Comparison of ENCODE assay signal across 10 cellular contexts in the genomic region with DNA sequence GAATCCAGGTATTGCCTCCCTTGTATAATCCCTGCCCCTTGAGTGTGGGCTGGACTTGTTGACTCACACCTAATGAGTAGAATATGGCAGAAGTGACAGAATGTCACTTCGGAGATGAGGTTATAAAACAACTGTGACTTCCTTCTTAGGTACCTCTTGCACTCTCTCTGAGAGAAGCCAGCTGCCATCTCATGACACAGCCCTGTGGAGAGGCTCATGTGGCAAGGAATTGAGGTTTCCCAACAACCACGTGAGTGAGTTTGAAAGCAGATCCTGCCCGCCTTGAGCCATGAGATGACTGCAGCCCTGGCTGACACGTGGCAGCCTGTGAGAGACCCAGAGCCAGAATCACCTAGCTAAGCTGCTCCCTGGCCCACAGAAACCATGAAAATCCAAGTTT. TPM values are rescaled to one million over a fixed set of nuclear protein-coding genes. Genes with fewer than 3 reads are reported as not detected.
DNase-seq lines count a peak whose midpoint lies in the region; ATAC-seq and TF ChIP-seq lines count a peak whose summit lies in the region.
"Had no signal": no experiment of that assay in that cellular context is flagged by ENCODE, and none has a peak within 500 bp of the region (broad histone marks: within the 10 kb centered on the region; RNA-seq: fewer than 3 reads in every experiment).

No MANE protein-coding gene starts in this region.

- H4K91ac ChIP-seq in neuronal stem cell (ENCODE audit: low read depth, low read length, poor library complexity), result no peak overlapping the region

- intact Hi-C loops in mammary epithelial cell (cut with micrococcal nuclease), result no loop called here

- no peak overlapping the region for H2BK12ac ChIP-seq in neuronal stem cell (ENCODE audit: low read length)

- no peaks in the 10 kb centered on the region for H3K4me1 Mint-ChIP-seq in nephron progenitor cell

- peak; percentile 45 for DNase-seq in M059J (ENCODE audit: low read depth)
- peak; percentile 42 for DNase-seq in mammary epithelial cell
- DNase-seq in neuronal stem cell (ENCODE audit: low spot score), result no peak
- no peak for DNase-seq in nephron progenitor cell
- no peak for DNase-seq in KG1 (lab: John Stamatoyannopoulos, UW)
- no peak for DNase-seq in NCI-H2081 (lab: John Stamatoyannopoulos, UW)

- H3K79me1 ChIP-seq in neuronal stem cell (ENCODE audit: low read depth, low read length), result no peaks in the 10 kb centered on the region

- in situ Hi-C loops in mammary epithelial cell (cut with MboI; ENCODE audit: low sequenced_read_pairs in 2 of 2), result no loop called here

- H3K36me3 ChIP-seq in mammary epithelial cell (ENCODE audit: insufficient read depth, low read length), result no peaks in the 10 kb centered on the region
- no peaks in the 10 kb centered on the region for H3K36me3 ChIP-seq in neuronal stem cell (replicated peaks in 1 of 2; ENCODE audit: control insufficient read depth in 2 of 2, insufficient read depth in 2 of 2, low read length in 2 of 2)

- ATAC-seq in GM18867 (IDR thresholded peaks at IDR 0.05; ENCODE audit: unreplicated experiment) (peak; percentile 61), GM21825 (IDR thresholded peaks at IDR 0.05; ENCODE audit: unreplicated experiment) (no peak)

- WGBS in mammary epithelial cell (ENCODE audit: low coverage, missing lambda C conversion rate), result 55% methylated on average over 4 of the region's 4 CpGs
- no CpG with 5 or more reads among the region's 4 CpGs for WGBS in neuronal stem cell (ENCODE audit: extremely low coverage in 2 of 2, insufficient read length in 2 of 2, insufficient replicate concordance in 1 of 2), 2 donors

- H3K79me2 ChIP-seq in mammary epithelial cell (ENCODE audit: insufficient read depth, low read length), result no peaks in the 10 kb centered on the region

- H3K4me3 Mint-ChIP-seq in nephron progenitor cell, result no peak overlapping the region

- H3K9me3 ChIP-seq in mammary epithelial cell (replicated peaks; ENCODE audit: insufficient read depth, low read length) (no peaks in the 10 kb centered on the region), neuronal stem cell (replicated peaks in 1 of 2; ENCODE audit: control insufficient read depth in 2 of 2, insufficient read depth in 1 of 2, low read depth in 1 of 2, low read length in 2 of 2) (no peaks in the 10 kb centered on the region)

- no peak overlapping the region for H2BK5ac ChIP-seq in neuronal stem cell (ENCODE audit: low read length)

- no peaks in the 10 kb centered on the region for H3K27me3 ChIP-seq in mammary epithelial cell (ENCODE audit: insufficient read depth, low read length)
- H3K27me3 ChIP-seq in neuronal stem cell (ENCODE audit: control insufficient read depth in 3 of 3, insufficient read depth in 3 of 3, low read depth in 1 of 3, low read length in 3 of 3), result peaks cover 0 to 29% (median 0%) of the 10 kb centered on the region in 3 experiments

- no peak overlapping the region for H3K14ac ChIP-seq in neuronal stem cell (ENCODE audit: low read length)

- H3K9me3 Mint-ChIP-seq in nephron progenitor cell, result no peaks in the 10 kb centered on the region

- H2AFZ ChIP-seq in mammary epithelial cell (ENCODE audit: low read depth, low read length) (peak overlapping the region; percentile 22), neuronal stem cell (ENCODE audit: low read length) (peak overlapping the region; percentile 5)

- H3K9ac ChIP-seq in mammary epithelial cell (ENCODE audit: insufficient read depth, low read length), result no peak overlapping the region
- H3K9ac ChIP-seq in neuronal stem cell (ENCODE audit: low read depth, low read length, poor library complexity), result no peak overlapping the region

- H3K27me3 Mint-ChIP-seq in nephron progenitor cell (ENCODE audit: low read depth, poor library complexity), result peaks cover 5% of the 10 kb centered on the region

- H3K4me2 ChIP-seq in mammary epithelial cell (ENCODE audit: insufficient read depth, low read depth, low read length), result no peak overlapping the region
- no peak overlapping the region for H3K4me2 ChIP-seq in neuronal stem cell (ENCODE audit: insufficient read depth, low read length, poor library complexity, severe bottlenecking)

- no peaks in the 10 kb centered on the region for H4K20me1 ChIP-seq in mammary epithelial cell (ENCODE audit: insufficient read depth, low read length)

- no peak overlapping the region for H3K4ac ChIP-seq in neuronal stem cell (ENCODE audit: low read length)

- H4K8ac ChIP-seq in neuronal stem cell (ENCODE audit: low read depth, low read length), result no peak overlapping the region

- H2AK5ac ChIP-seq in neuronal stem cell (ENCODE audit: low read depth, low read length), result no peak overlapping the region

- no peak overlapping the region for H2BK120ac ChIP-seq in neuronal stem cell (ENCODE audit: low read depth, low read length)

- no peaks in the 10 kb centered on the region for H3K4me1 ChIP-seq in mammary epithelial cell (ENCODE audit: insufficient read depth, low read length)
- H3K4me1 ChIP-seq in neuronal stem cell (ENCODE audit: control insufficient read depth in 2 of 2, insufficient read depth in 1 of 2, low read depth in 1 of 2, low read length in 2 of 2), result no peaks in the 10 kb centered on the region

- no peak overlapping the region for H3K27ac Mint-ChIP-seq in nephron progenitor cell

- no peak overlapping the region for H3K18ac ChIP-seq in neuronal stem cell (ENCODE audit: low read length)

- CTCF ChIA-PET in mammary epithelial cell (lab: Charles Lee; ENCODE audit: low non-redundant PET), result no interaction called here

- H3K4me3 ChIP-seq in mammary epithelial cell (replicated peaks in 1 of 3; ENCODE audit: insufficient read depth in 1 of 3, low read depth in 2 of 3, low read length in 3 of 3) (no peak overlapping the region), neuronal stem cell (ENCODE audit: low read length in 2 of 2) (no peak overlapping the region)

- dilution Hi-C loops in mammary epithelial cell (cut with HindIII; ENCODE audit: low sequenced_read_pairs), result no loop called here

- TF ChIP-seq CTCF in mammary epithelial cell (conservative IDR thresholded peaks at IDR 0.05 in 1 of 2, IDR thresholded peaks at IDR 0.05 in 1 of 2; ENCODE audit: extremely low read depth in 1 of 2, insufficient read depth in 1 of 2, low read depth in 1 of 2, low read length in 2 of 2) (no peak), nephron progenitor cell (IDR thresholded peaks at IDR 0.05) (no peak)

- no peak overlapping the region for H3K23ac ChIP-seq in neuronal stem cell (ENCODE audit: low read depth, low read length, poor library complexity)

- H3K27ac ChIP-seq in mammary epithelial cell (ENCODE audit: insufficient read depth, low read depth, low read length) (no peak overlapping the region), neuronal stem cell (replicated peaks; ENCODE audit: low read length) (no peak overlapping the region)

- no peak overlapping the region for H2BK15ac ChIP-seq in neuronal stem cell (ENCODE audit: low read length)

- H3K36me3 Mint-ChIP-seq in nephron progenitor cell (ENCODE audit: low read depth), result no peaks in the 10 kb centered on the region

- BruUV-seq in mammary epithelial cell (replicated peaks; lab: Mats Ljungman, UMichigan), result no TSS peak

RNA-seq across cellular contexts. Expression of a gene that starts 13.5 kb away (rescaled TPM):
- not detected in 2 replicates for total RNA-seq in M059J (2014; rRNA removed; shearing (Covaris generic))
- total RNA-seq in mammary epithelial cell, result not detected
- not detected for polyA plus RNA-seq in mammary epithelial cell
- polyA minus RNA-seq in mammary epithelial cell, result not detected
- polyA plus RNA-seq in neuronal stem cell (2013, experiment 1 of 2), result not detected
- polyA plus RNA-seq in neuronal stem cell (2013, experiment 2 of 2), result not detected
- total RNA-seq: OCI-LY7, pulmonary artery endothelial cell had no signal

RNA-seq across cellular contexts. Expression of a gene that starts 32.0 kb away (rescaled TPM):
- 8.2 and 16.0 TPM in 2 replicates for total RNA-seq in M059J (2014; rRNA removed; shearing (Covaris generic))
- 1 to 10 TPM in 1 of 2 donors, under 1 TPM in 1; 0.67 to 1.9 TPM for total RNA-seq in mammary epithelial cell
- polyA plus RNA-seq in mammary epithelial cell, result 2.9 TPM
- polyA minus RNA-seq in mammary epithelial cell, result not detected
- polyA plus RNA-seq in neuronal stem cell (2013, experiment 1 of 2), result 0.47 TPM
- 0.40 TPM for polyA plus RNA-seq in neuronal stem cell (2013, experiment 2 of 2)
- total RNA-seq: OCI-LY7 had no signal

RNA-seq across cellular contexts. Expression of a gene that starts 33.4 kb away (rescaled TPM):
- total RNA-seq in M059J (2014; rRNA removed; shearing (Covaris generic)), result 11.3 and 14.7 TPM in 2 replicates
- 10 to 100 TPM; 13.3 to 20.9 TPM for total RNA-seq in mammary epithelial cell
- polyA plus RNA-seq in mammary epithelial cell, result 7.3 TPM
- polyA minus RNA-seq in mammary epithelial cell, result 7.3 TPM
- 9.9 TPM for polyA plus RNA-seq in neuronal stem cell (2013, experiment 1 of 2)
- 10.2 TPM for polyA plus RNA-seq in neuronal stem cell (2013, experiment 2 of 2)

Comparison
In these comparisons a context has a peak if more than half of its experiments do, and no peak if none do; other contexts are left out.
1. DNase-seq: peak in M059J (single experiment) and mammary epithelial cell (single experiment); none in neuronal stem cell (single experiment), nephron progenitor cell (single experiment), KG1 (single experiment) and NCI-H2081 (0 of 2).